8 cellular contexts compared by ENCODE assay signal in genomic region chr7:94656925-94657731, GRCh38. TPM values are rescaled to one million over a fixed set of nuclear protein-coding genes. Genes with fewer than 3 reads are reported as not detected.
DNase-seq lines count a peak whose midpoint lies in the region; ATAC-seq, FAIRE-seq and TF ChIP-seq lines count a peak whose summit lies in the region.

No MANE protein-coding gene starts in this region.

- TF ChIP-seq POLR2A in endothelial cell of umbilical vein (IDR thresholded peaks at IDR 0.05; ENCODE audit: low read depth, low read length), result no peak

- intact Hi-C loops in endothelial cell of umbilical vein (cut with micrococcal nuclease), result loop anchor here (1.0 to 5.0 kb wide), 7 partner anchors 41 to 820 kb away; partner anchors contain the start of gene PPP1R9A

- H3K9me1 ChIP-seq in endothelial cell of umbilical vein (replicated peaks; ENCODE audit: control insufficient read depth, extremely low read depth, insufficient read depth, low read length), result no peaks in the 10 kb centered on the region

- peak overlapping the region; percentile 48 for H3K4me2 ChIP-seq in endothelial cell of umbilical vein (ENCODE audit: insufficient read depth, low read length)

- peak overlapping the region; percentile 78 for H2AFZ ChIP-seq in endothelial cell of umbilical vein (ENCODE audit: low read depth, low read length)

- CTCF ChIA-PET in activated CD4-positive, alpha-beta T cell treated with anti-CD3 and anti-CD28 coated beads, Interleukin-2, amount 10 ng/mL, durations not matched to agents 7 days and 5 days (lab: Charles Lee), result interaction anchor here (0.8 to 1.8 kb wide), 4 partner anchors 11 to 147 kb away, joined by 3 to 6 read pairs (median 3); no protein-coding TSS in a partner anchor
- CTCF ChIA-PET in endothelial cell of umbilical vein (lab: Charles Lee), result interaction anchor here (0.7 to 3.5 kb wide), 11 partner anchors 37 to 820 kb away, joined by 3 to 76 read pairs (median 5); no protein-coding TSS in a partner anchor

- H3K4me3 Mint-ChIP-seq in activated CD4-positive, alpha-beta T cell treated with anti-CD3 and anti-CD28 coated beads, Interleukin-2, amount 10 ng/mL, durations not matched to agents 7 days and 5 days, result peak overlapping the region; percentile 74
- peak overlapping the region; percentile 88 to 93 (median 90) for H3K4me3 Mint-ChIP-seq in nephron

- no peak for ATAC-seq in GM19324 (IDR thresholded peaks at IDR 0.05; ENCODE audit: low FRiP score, unreplicated experiment)
- ATAC-seq in GM18517 (IDR thresholded peaks at IDR 0.05; ENCODE audit: unreplicated experiment), result no peak

- H3K9me3 ChIP-seq in HUES64 (ENCODE audit: insufficient read depth, low read depth, low read length) (0 out of 2 replicates have a peak, but pooled peaks cover 9% of the 10 kb centered on the region), endothelial cell of umbilical vein (replicated peaks; ENCODE audit: control insufficient read depth, insufficient read depth, low read length) (no peaks in the 10 kb centered on the region)

- POLR2A ChIA-PET in activated CD4-positive, alpha-beta T cell treated with anti-CD3 and anti-CD28 coated beads, Interleukin-2, amount 10 ng/mL, durations not matched to agents 7 days and 5 days (lab: Charles Lee), result no interaction called here
- POLR2A ChIA-PET in endothelial cell of umbilical vein (lab: Charles Lee), result no interaction called here

- peak overlapping the region; percentile 89 for H3K27ac Mint-ChIP-seq in activated CD4-positive, alpha-beta T cell treated with anti-CD3 and anti-CD28 coated beads, Interleukin-2, amount 10 ng/mL, durations not matched to agents 7 days and 5 days
- H3K27ac Mint-ChIP-seq in nephron, result peak overlapping the region; percentile 81 to 96 (median 91)

- peaks cover 20% of the 10 kb centered on the region for H3K4me1 ChIP-seq in HUES64 (ENCODE audit: insufficient read depth, low read length)
- peaks cover 20% of the 10 kb centered on the region for H3K4me1 ChIP-seq in endothelial cell of umbilical vein (ENCODE audit: control insufficient read depth, extremely low read depth, insufficient read depth, low read length)

- no peaks in the 10 kb centered on the region for H3K36me3 Mint-ChIP-seq in activated CD4-positive, alpha-beta T cell treated with anti-CD3 and anti-CD28 coated beads, Interleukin-2, amount 10 ng/mL, durations not matched to agents 7 days and 5 days (ENCODE audit: low read depth)
- H3K36me3 Mint-ChIP-seq in nephron (ENCODE audit: low read depth), result peaks cover 7% of the 10 kb centered on the region

- no TSS peak for BruUV-seq in endothelial cell of umbilical vein (replicated peaks; lab: Mats Ljungman, UMichigan)

- H3K27ac ChIP-seq in HUES64 (ENCODE audit: low read depth, low read length) (no peak overlapping the region), endothelial cell of umbilical vein (ENCODE audit: insufficient read depth, low read depth, low read length) (no peak overlapping the region)

- no peak for TF ChIP-seq CTCF in endothelial cell of umbilical vein (IDR thresholded peaks at IDR 0.05; ENCODE audit: extremely low read depth in 1 of 2, insufficient read depth in 1 of 2, low read depth in 1 of 2, low read length in 2 of 2)
- TF ChIP-seq CTCF in nephron (IDR thresholded peaks at IDR 0.05; ENCODE audit: unreplicated experiment in 3 of 3), result no peak

- peaks cover 32% of the 10 kb centered on the region for H3K27me3 Mint-ChIP-seq in activated CD4-positive, alpha-beta T cell treated with anti-CD3 and anti-CD28 coated beads, Interleukin-2, amount 10 ng/mL, durations not matched to agents 7 days and 5 days
- peaks cover 2% of the 10 kb centered on the region for H3K27me3 Mint-ChIP-seq in nephron (ENCODE audit: low read depth)

- WGBS in HUES64, result 55% methylated on average over 36 of the region's 36 CpGs

- DNase-seq in COLO668 (lab: John Stamatoyannopoulos, UW; ENCODE audit: unreplicated experiment) (peak; percentile 34), endothelial cell of umbilical vein (ENCODE audit: low read depth, low spot score) (peak; percentile 55), SW480 (ENCODE audit: low spot score) (no peak)
- DNase-seq in activated CD4-positive, alpha-beta T cell treated with anti-CD3 and anti-CD28 coated beads, Interleukin-2, amount 10 ng/mL, durations not matched to agents 7 days and 5 days, result peak; percentile 12

- peaks cover 2% of the 10 kb centered on the region for H3K79me2 ChIP-seq in endothelial cell of umbilical vein (ENCODE audit: control insufficient read depth, insufficient read depth, low read length)

- H4K20me1 ChIP-seq in endothelial cell of umbilical vein (replicated peaks; ENCODE audit: control insufficient read depth, extremely low read depth, insufficient read depth, low read length), result no peaks in the 10 kb centered on the region

- peaks cover 4% of the 10 kb centered on the region for H3K9me3 Mint-ChIP-seq in activated CD4-positive, alpha-beta T cell treated with anti-CD3 and anti-CD28 coated beads, Interleukin-2, amount 10 ng/mL, durations not matched to agents 7 days and 5 days
- peaks cover 2% of the 10 kb centered on the region for H3K9me3 Mint-ChIP-seq in nephron

- H3K36me3 ChIP-seq in HUES64 (ENCODE audit: insufficient read depth, low read length), result no peaks in the 10 kb centered on the region
- no peaks in the 10 kb centered on the region for H3K36me3 ChIP-seq in endothelial cell of umbilical vein (ENCODE audit: control insufficient read depth in 2 of 2, extremely low read depth in 1 of 2, insufficient read depth in 2 of 2, low read length in 2 of 2)

- H3K4me3 ChIP-seq in HUES64 (ENCODE audit: low read length) (peak overlapping the region; percentile 65), endothelial cell of umbilical vein (replicated peaks in 1 of 3; ENCODE audit: insufficient read depth in 1 of 3, low read depth in 1 of 3, low read length in 3 of 3) (peak overlapping the region in 2 of 3 experiments; percentile 38 to 40)

- dilution Hi-C loops in endothelial cell of umbilical vein (cut with MboI; ENCODE audit: extremely low pct_ligation_motif_present, low sequenced_read_pairs), result no loop called here

- peaks cover 14% of the 10 kb centered on the region for H3K27me3 ChIP-seq in HUES64 (ENCODE audit: insufficient read depth, low read length)
- H3K27me3 ChIP-seq in endothelial cell of umbilical vein (ENCODE audit: control insufficient read depth in 2 of 2, insufficient read depth in 2 of 2, low read length in 2 of 2), result no peaks in the 10 kb centered on the region

- H3K9ac ChIP-seq in HUES64 (ENCODE audit: low read depth, low read length) (peak overlapping the region; percentile 63; the same call in 1 of the 2 replicates), endothelial cell of umbilical vein (replicated peaks; ENCODE audit: extremely low read depth, insufficient read depth, low read length) (no peak overlapping the region)

- peaks cover 23% of the 10 kb centered on the region for H3K4me1 Mint-ChIP-seq in activated CD4-positive, alpha-beta T cell treated with anti-CD3 and anti-CD28 coated beads, Interleukin-2, amount 10 ng/mL, durations not matched to agents 7 days and 5 days
- H3K4me1 Mint-ChIP-seq in nephron, result peaks cover 17% of the 10 kb centered on the region

- no peak for FAIRE-seq in endothelial cell of umbilical vein (lab: Jason Lieb, UNC)

TF ChIP-seq in endothelial cell of umbilical vein, 7 proteins besides CTCF, POLR2A, EP300 and RAD21:
- no peak for TF ChIP-seq MAX (IDR thresholded peaks at IDR 0.05; ENCODE audit: insufficient read depth, insufficient read length)

RNA-seq across cellular contexts. Expression of gene SGCE, which starts 1.2 kb away (rescaled TPM):
- polyA plus RNA-seq in HUES64 (2013, experiment 1 of 2), result 23.1 TPM
- 32.7 TPM for polyA plus RNA-seq in HUES64 (2013, experiment 2 of 2)
- total RNA-seq in activated CD4-positive, alpha-beta T cell treated with anti-CD3 and anti-CD28 coated beads, Interleukin-2, amount 10 ng/mL, durations not matched to agents 7 days and 5 days, result not detected
- 53.3 and 57.7 TPM in 2 replicates for total RNA-seq in endothelial cell of umbilical vein
- polyA plus RNA-seq in endothelial cell of umbilical vein, result 37.3 and 46.8 TPM in 2 replicates
- polyA plus RNA-seq in endothelial cell of umbilical vein (2011; cell fraction: cytosol; rRNA removed), result 44.6 and 50.3 TPM in 2 replicates
- polyA plus RNA-seq in endothelial cell of umbilical vein (2011; cell fraction: nucleus; rRNA removed), result 58.1 and 61.0 TPM in 2 replicates
- 30.9 and 33.5 TPM in 2 replicates for polyA plus RNA-seq in endothelial cell of umbilical vein (2012)
- 49.8 and 73.8 TPM in 2 replicates for polyA minus RNA-seq in endothelial cell of umbilical vein
- polyA minus RNA-seq in endothelial cell of umbilical vein (2011; cell fraction: cytosol; rRNA and poly(A)+ RNA removed), result 12.0 TPM
- 86.0 and 103 TPM in 2 replicates for polyA minus RNA-seq in endothelial cell of umbilical vein (2011; cell fraction: nucleus; rRNA and poly(A)+ RNA removed)

Comparison
In these comparisons a context has a peak if more than half of its experiments do, and no peak if none do; other contexts are left out.
1. RNA of gene SGCE, which starts 1.2 kb away (total RNA-seq): 53.3 to 57.7 TPM in endothelial cell of umbilical vein; not detected in activated CD4-positive, alpha-beta T cell treated with anti-CD3 and anti-CD28 coated beads, Interleukin-2, amount 10 ng/mL, durations not matched to agents 7 days and 5 days; every median in the first group is over 10 times any median in the second.